ENCODE assay signal across 8 cellular contexts in the genomic region with DNA sequence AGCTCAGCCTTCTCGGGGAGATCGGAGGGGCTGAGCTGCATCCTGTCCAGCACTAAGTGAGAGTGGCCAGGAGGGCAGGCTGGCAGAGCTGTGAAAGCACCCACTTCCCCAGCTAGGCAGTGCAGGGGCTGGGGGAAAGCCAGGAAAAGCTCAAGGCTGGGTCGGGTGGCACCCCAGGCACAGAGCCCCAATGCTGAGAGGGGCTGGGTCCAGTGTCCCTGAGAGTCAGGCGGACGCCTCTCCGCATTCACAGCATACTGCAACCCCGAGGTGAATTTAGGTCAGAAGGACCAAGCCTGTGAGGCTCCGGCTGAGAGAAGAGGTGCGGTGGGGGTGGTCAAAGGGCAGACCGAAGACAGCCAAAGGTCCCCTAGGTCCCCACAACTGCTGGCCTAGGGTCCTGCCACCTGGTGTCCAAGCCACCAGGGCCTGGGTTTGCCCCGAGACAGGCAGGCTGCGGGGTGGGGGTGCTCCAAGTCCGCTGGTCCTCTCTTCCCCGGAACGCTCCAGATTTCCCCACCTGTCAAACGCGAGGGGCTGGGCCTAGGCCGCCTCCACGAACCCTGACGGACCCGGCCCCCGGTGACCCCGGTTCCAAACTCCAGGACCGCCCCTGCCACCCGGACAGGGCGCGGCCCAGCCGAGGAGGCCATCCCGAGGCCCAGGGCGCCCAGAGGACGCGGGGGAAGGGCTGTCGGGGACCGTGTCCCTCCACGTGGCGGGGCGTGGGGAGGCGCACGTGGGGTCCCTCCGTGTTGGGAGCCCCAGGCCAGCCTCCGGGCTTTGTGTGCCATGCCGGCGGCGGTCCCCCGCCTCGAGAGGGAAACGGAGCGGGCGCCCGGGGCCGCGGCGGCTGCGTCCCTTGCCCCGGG. TPM values are rescaled to one million over a fixed set of nuclear protein-coding genes. Genes with fewer than 3 reads are reported as not detected.
DNase-seq lines count a peak whose midpoint lies in the region; ATAC-seq, FAIRE-seq and TF ChIP-seq lines count a peak whose summit lies in the region.

No MANE protein-coding gene starts in this region.

- H3K4me3 ChIP-seq in GM06990 (replicated peaks; ENCODE audit: low read depth, low read length): peak overlapping the region; percentile 85
- peak overlapping the region; percentile 94 to 99 (median 98) for H3K4me3 ChIP-seq in pancreas

- no peaks in the 10 kb centered on the region for H3K27me3 ChIP-seq in GM06990 (replicated peaks; ENCODE audit: control insufficient read depth, insufficient read depth, low read length)
- no peaks in the 10 kb centered on the region for H3K27me3 ChIP-seq in pancreas

- peak; percentile 27 for ATAC-seq in GM21619 (IDR thresholded peaks at IDR 0.05; ENCODE audit: unreplicated experiment)
- peak; percentile 9 to 29 (median 12) for ATAC-seq in pancreas

- H3K4me1 ChIP-seq in pancreas: peaks cover 0 to 16% (median 0%) of the 10 kb centered on the region in 3 donors

- TF ChIP-seq CTCF in GM06990 (IDR thresholded peaks at IDR 0.05; ENCODE audit: insufficient read depth, low read length, poor library complexity, severe bottlenecking): peak; percentile 2
- TF ChIP-seq CTCF in pancreas (IDR thresholded peaks at IDR 0.05): no peak

- in situ Hi-C loops in KBM-7 (cut with MboI; ENCODE audit: low pct_unique_long_range_greater_than_20kb, low sequenced_read_pairs): no loop called here

- H3K36me3 ChIP-seq in GM06990 (ENCODE audit: control insufficient read depth, insufficient read depth, low read length): no peaks in the 10 kb centered on the region
- no peaks in the 10 kb centered on the region for H3K36me3 ChIP-seq in pancreas

- DNase-seq in GM06990 (ENCODE audit: extremely low read depth, insufficient read length) (no peak), KBM-7 (peak; percentile 43), activated T-cell treated with anti-CD3 and anti-CD28 coated beads for 4 hours (peak; percentile 46), germinal center (ENCODE audit: low spot score) (peak; percentile 26), pancreas (peak; percentile 29 to 84 (median 55)), NCI-H524 treated with DMSO at 0.1 percent for 48 hours (lab: John Stamatoyannopoulos, UW) (no peak), putamen (ENCODE audit: low spot score) (no peak)

- H3K27ac ChIP-seq in pancreas: peak overlapping the region; percentile 55 to 81 (median 74)

- intact Hi-C loops in pancreas (cut with DNase I): no loop called here

- WGBS in pancreas, 2 donors: 0 to 1% methylated on average over 35 to 55 of the region's 55 CpGs

- FAIRE-seq in pancreas (lab: Jason Lieb, UNC): no peak

- H3K9me3 ChIP-seq in pancreas: no peaks in the 10 kb centered on the region

RNA-seq across cellular contexts. Expression of a gene that starts 0.5 kb away (rescaled TPM):
- total RNA-seq in pancreas: 10 to 100 TPM in 5 of 6 donors, 1 to 10 TPM in 1; 9.3 to 26.7 (median 13.0) TPM
- polyA plus RNA-seq in pancreas: 10 to 100 TPM in 1 of 2 donors, 1 to 10 TPM in 1; 9.6 to 15.4 TPM

RNA-seq across cellular contexts. Expression of a gene that starts 56.2 kb away (rescaled TPM):
- total RNA-seq in pancreas: 10 to 100 TPM; 58.0 to 90.4 (median 72.7) TPM
- polyA plus RNA-seq in pancreas: 100 to 1,000 TPM; 135 to 183 TPM

Comparison
In these comparisons a context has a peak if more than half of its experiments do, and no peak if none do; other contexts are left out.
1. DNase-seq: peak in KBM-7 (single experiment), activated T-cell treated with anti-CD3 and anti-CD28 coated beads for 4 hours (single experiment), germinal center (single experiment) and pancreas (6 of 6); none in GM06990 (single experiment), NCI-H524 treated with DMSO at 0.1 percent for 48 hours (single experiment) and putamen (single experiment).